In genomic region chr6:17419189-17419575, GRCh38 we compare ENCODE assay signal across 13 cellular contexts. TPM values are rescaled to one million over a fixed set of nuclear protein-coding genes. Genes with fewer than 3 reads are reported as not detected.
DNase-seq lines count a peak whose midpoint lies in the region; ATAC-seq, FAIRE-seq and TF ChIP-seq lines count a peak whose summit lies in the region.
"Had no signal": no experiment of that assay in that cellular context is flagged by ENCODE, and none has a peak within 500 bp of the region (broad histone marks: within the 10 kb centered on the region; RNA-seq: fewer than 3 reads in every experiment).

No MANE protein-coding gene starts in this region.

- H4K12ac ChIP-seq in trophoblast cell (ENCODE audit: low read depth, low read length) = peak overlapping the region; percentile 55

- no peak overlapping the region for H3K14ac ChIP-seq in trophoblast cell (ENCODE audit: low read length)

- H2AK5ac ChIP-seq in trophoblast cell (ENCODE audit: low read length) = peak overlapping the region; percentile 58

- TF ChIP-seq CTCF in A549 (IDR thresholded peaks at IDR 0.05) = no peak
- TF ChIP-seq CTCF in coronary artery (IDR thresholded peaks at IDR 0.05) = no peak

- DNase-seq in A549 (ENCODE audit: low read depth in 1 of 2, low spot score in 1 of 2) (no peak), coronary artery (ENCODE audit: low spot score) (no peak), trophoblast cell (no peak)
- DNase-seq in activated naive CD4-positive, alpha-beta T cell treated with anti-CD3 and anti-CD28 coated beads, Interleukin-2, amount 10 ng/mL, durations not matched to agents 7 days and 5 days = no peak
- DNase-seq: activated CD4-positive, CD25-positive, alpha-beta regulatory T cell; activated naive CD4-positive, alpha-beta T cell; head of caudate nucleus; NCI-H1436 had no signal

- H3K36me3 Mint-ChIP-seq in activated naive CD4-positive, alpha-beta T cell treated with anti-CD3 and anti-CD28 coated beads, Interleukin-2, amount 10 ng/mL, durations not matched to agents 7 days and 5 days = no peaks in the 10 kb centered on the region

- CTCF ChIA-PET in A549 (lab: Yijun Ruan, JAX) = interaction anchor here (0.8 kb wide), 1 partner anchor 250 kb away, joined by 3 read pairs; no protein-coding TSS in a partner anchor
- CTCF ChIA-PET in activated naive CD4-positive, alpha-beta T cell treated with anti-CD3 and anti-CD28 coated beads, Interleukin-2, amount 10 ng/mL, durations not matched to agents 7 days and 5 days (lab: Charles Lee) = no interaction called here

- no peak overlapping the region for H2AFZ ChIP-seq in trophoblast cell (ENCODE audit: insufficient read depth, low read length, poor library complexity)

- H3K4me3 ChIP-seq in A549 = 0 out of 3 replicates have a peak overlapping the region, but pooled peaks have one; percentile 22
- H3K4me3 ChIP-seq in HUES48 (ENCODE audit: low read depth, low read length) = no peak overlapping the region
- H3K4me3 ChIP-seq in coronary artery = peak overlapping the region; percentile 37
- no peak overlapping the region for H3K4me3 ChIP-seq in trophoblast cell (ENCODE audit: low read depth, low read length)
- H3K4me3 ChIP-seq: breast epithelium had no signal

- TF ChIP-seq RAD21 in A549 (conservative IDR thresholded peaks at IDR 0.05 in 1 of 2, IDR thresholded peaks at IDR 0.05 in 1 of 2) = no peak

- no peak overlapping the region for H4K8ac ChIP-seq in trophoblast cell (ENCODE audit: low read depth, low read length)

- no peak overlapping the region for H3K18ac ChIP-seq in trophoblast cell (ENCODE audit: low read length)

- no peak for ATAC-seq in A549
- ATAC-seq in HG03457 (IDR thresholded peaks at IDR 0.05; ENCODE audit: unreplicated experiment) = no peak
- no peak for ATAC-seq in GM21515 (IDR thresholded peaks at IDR 0.05; ENCODE audit: unreplicated experiment)
- no peak for ATAC-seq in GM21381 (IDR thresholded peaks at IDR 0.05; ENCODE audit: unreplicated experiment)

- peaks cover 15% of the 10 kb centered on the region for H3K79me1 ChIP-seq in trophoblast cell (ENCODE audit: low read length)

- peak overlapping the region; percentile 39 for H2BK12ac ChIP-seq in trophoblast cell (ENCODE audit: low read length)

- H3K4me1 ChIP-seq in A549 (peaks cover 51% of the 10 kb centered on the region), HUES48 (ENCODE audit: control insufficient read depth, insufficient read depth, low read length) (peaks cover 15% of the 10 kb centered on the region), trophoblast cell (ENCODE audit: control insufficient read depth in 1 of 2, insufficient read depth in 2 of 2, low read length in 2 of 2) (peaks cover 9 to 14% of the 10 kb centered on the region in 2 experiments)
- H3K4me1 ChIP-seq: breast epithelium had no signal

- H3K36me3 ChIP-seq in HUES48 (ENCODE audit: control insufficient read depth, insufficient read depth, low read length) (peaks cover 9% of the 10 kb centered on the region), trophoblast cell (ENCODE audit: control insufficient read depth in 1 of 2, insufficient read depth in 2 of 2, low read length in 2 of 2) (peaks cover 5 to 9% of the 10 kb centered on the region in 2 experiments)
- H3K36me3 ChIP-seq: breast epithelium had no signal

- WGBS in A549 (ENCODE audit: missing lambda C conversion rate) = 65% methylated on average over 3 of the region's 3 CpGs
- no CpG with 5 or more reads among the region's 3 CpGs for WGBS in trophoblast cell (ENCODE audit: extremely low coverage, insufficient coverage, insufficient read length)

- H3K27me3 Mint-ChIP-seq in activated naive CD4-positive, alpha-beta T cell treated with anti-CD3 and anti-CD28 coated beads, Interleukin-2, amount 10 ng/mL, durations not matched to agents 7 days and 5 days = peaks cover 3% of the 10 kb centered on the region

- H3K27ac Mint-ChIP-seq in activated naive CD4-positive, alpha-beta T cell treated with anti-CD3 and anti-CD28 coated beads, Interleukin-2, amount 10 ng/mL, durations not matched to agents 7 days and 5 days = no peak overlapping the region

- H3K27ac ChIP-seq in A549 (peak overlapping the region; percentile 78 to 99), HUES48 (ENCODE audit: low read depth, low read length) (peak overlapping the region; percentile 91), coronary artery (peak overlapping the region; percentile 48 to 83), trophoblast cell (ENCODE audit: low read depth, low read length) (peak overlapping the region; percentile 89)

- H3K9ac ChIP-seq in HUES48 (ENCODE audit: low read depth, low read length) (peak overlapping the region; percentile 30; the same call in 1 of the 2 replicates), trophoblast cell (ENCODE audit: low read length) (no peak overlapping the region)

- H3K79me2 ChIP-seq in trophoblast cell (ENCODE audit: control insufficient read depth, insufficient read depth, low read length, poor library complexity) = peaks cover 6% of the 10 kb centered on the region

- H3K23ac ChIP-seq in trophoblast cell (ENCODE audit: low read length) = no peak overlapping the region

- H3K27me3 ChIP-seq in HUES48 (ENCODE audit: control insufficient read depth, insufficient read depth, low read length) (no peaks in the 10 kb centered on the region), trophoblast cell (ENCODE audit: insufficient read depth, low read length) (no peaks in the 10 kb centered on the region)
- H3K27me3 ChIP-seq: breast epithelium had no signal

- H3K4me2 ChIP-seq in A549 (peak overlapping the region; percentile 86), trophoblast cell (ENCODE audit: low read length) (no peak overlapping the region)

- FAIRE-seq in A549 (lab: Jason Lieb, UNC) = no peak

- peak overlapping the region; percentile 42 for H2BK5ac ChIP-seq in trophoblast cell (ENCODE audit: low read depth, low read length, poor library complexity)

- H2BK120ac ChIP-seq in trophoblast cell (ENCODE audit: insufficient read depth, low read length, poor library complexity) = peak overlapping the region; percentile 33

- POLR2A ChIA-PET in A549 (lab: Yijun Ruan, JAX) = interaction anchor here (2.3 kb wide), 1 partner anchor 139 kb away, joined by 7 read pairs; no protein-coding TSS in a partner anchor

- no peaks in the 10 kb centered on the region for H3K9me3 ChIP-seq in A549
- H3K9me3 ChIP-seq in HUES48 (ENCODE audit: control insufficient read depth, insufficient read depth, low read length) = no peaks in the 10 kb centered on the region
- no peaks in the 10 kb centered on the region for H3K9me3 ChIP-seq in trophoblast cell (ENCODE audit: insufficient read depth, low read depth, low read length)
- H3K9me3 ChIP-seq: breast epithelium had no signal

- no peaks in the 10 kb centered on the region for H3K4me1 Mint-ChIP-seq in activated naive CD4-positive, alpha-beta T cell treated with anti-CD3 and anti-CD28 coated beads, Interleukin-2, amount 10 ng/mL, durations not matched to agents 7 days and 5 days

- no peak overlapping the region for H3K4me3 Mint-ChIP-seq in activated naive CD4-positive, alpha-beta T cell treated with anti-CD3 and anti-CD28 coated beads, Interleukin-2, amount 10 ng/mL, durations not matched to agents 7 days and 5 days

- no peak for TF ChIP-seq EP300 in A549 (IDR thresholded peaks at IDR 0.05)

- no peak overlapping the region for H3K4ac ChIP-seq in trophoblast cell (ENCODE audit: low read depth, low read length)

- H4K91ac ChIP-seq in trophoblast cell (ENCODE audit: low read depth, low read length) = no peak overlapping the region

- H3K9me3 Mint-ChIP-seq in activated naive CD4-positive, alpha-beta T cell treated with anti-CD3 and anti-CD28 coated beads, Interleukin-2, amount 10 ng/mL, durations not matched to agents 7 days and 5 days = no peaks in the 10 kb centered on the region

- TF ChIP-seq POLR2A in A549 (IDR thresholded peaks at IDR 0.05; ENCODE audit: low read length) = no peak

TF ChIP-seq in A549, 52 proteins besides CTCF, POLR2A, EP300 and RAD21:
- TF ChIP-seq CEBPB (IDR thresholded peaks at IDR 0.05) (no peak), MAZ (IDR thresholded peaks at IDR 0.05; ENCODE audit: borderline replicate concordance, low read depth, low read length) (no peak), ZSCAN20 (CRISPR knock-in tag; IDR thresholded peaks at IDR 0.05) (no peak), EHF (CRISPR knock-in tag; IDR thresholded peaks at IDR 0.05) (no peak), ZFP36 (IDR thresholded peaks at IDR 0.05; ENCODE audit: borderline replicate concordance, partially characterized antibody) (no peak), RCOR1 (IDR thresholded peaks at IDR 0.05; ENCODE audit: low read depth, low read length) (no peak), GATA3 (IDR thresholded peaks at IDR 0.05; ENCODE audit: borderline replicate concordance) (no peak), ATOH8 (CRISPR knock-in tag; IDR thresholded peaks at IDR 0.05; ENCODE audit: low read depth) (no peak), SMC3 (IDR thresholded peaks at IDR 0.05) (no peak), HOXB13 (CRISPR knock-in tag; IDR thresholded peaks at IDR 0.05; ENCODE audit: low read depth) (no peak), FOXS1 (CRISPR knock-in tag; IDR thresholded peaks at IDR 0.05) (no peak), FOSL2 (IDR thresholded peaks at IDR 0.05) (no peak), FOSL2 (CRISPR knock-in tag; IDR thresholded peaks at IDR 0.05) (no peak), PHF8 (IDR thresholded peaks at IDR 0.05; ENCODE audit: borderline replicate concordance, low read depth) (no peak)
- TF ChIP-seq, protein P1, sequence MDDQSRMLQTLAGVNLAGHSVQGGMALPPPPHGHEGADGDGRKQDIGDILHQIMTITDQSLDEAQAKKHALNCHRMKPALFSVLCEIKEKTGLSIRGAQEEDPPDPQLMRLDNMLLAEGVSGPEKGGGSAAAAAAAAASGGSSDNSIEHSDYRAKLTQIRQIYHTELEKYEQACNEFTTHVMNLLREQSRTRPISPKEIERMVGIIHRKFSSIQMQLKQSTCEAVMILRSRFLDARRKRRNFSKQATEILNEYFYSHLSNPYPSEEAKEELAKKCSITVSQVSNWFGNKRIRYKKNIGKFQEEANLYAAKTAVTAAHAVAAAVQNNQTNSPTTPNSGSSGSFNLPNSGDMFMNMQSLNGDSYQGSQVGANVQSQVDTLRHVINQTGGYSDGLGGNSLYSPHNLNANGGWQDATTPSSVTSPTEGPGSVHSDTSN (IDR thresholded peaks at IDR 0.05) = no peak

RNA-seq across cellular contexts. Expression of gene CAP2, which starts 25.8 kb away (rescaled TPM):
- polyA plus RNA-seq in A549 (2011; rRNA removed) = 38.1 and 43.3 TPM in 2 replicates
- 15.8 and 18.2 TPM in 2 replicates for polyA plus RNA-seq in A549 (2012; cell fraction: cytosol; rRNA removed)
- polyA plus RNA-seq in A549 (2012; cell fraction: nucleus; rRNA removed) = 12.3 and 16.1 TPM in 2 replicates
- polyA plus RNA-seq in A549 (2017; fragmentation: RNase III; extraction: RNeasy Plus Mini Kit Qiagen cat#74134 plus additional on column Dnase treatment) = 26.0 to 30.7 TPM (median 27.2 TPM) in 3 replicates
- polyA minus RNA-seq in A549 (2011; rRNA and poly(A)+ RNA removed) = 16.8 and 20.0 TPM in 2 replicates
- 32.0 and 34.0 TPM in 2 replicates for polyA plus RNA-seq in trophoblast cell (2013)

Comparison
In these comparisons a context has a peak if more than half of its experiments do, and no peak if none do; other contexts are left out.
1. H3K4me3 ChIP-seq: peak in A549 (single experiment) and coronary artery (single experiment); none in HUES48 (single experiment) and trophoblast cell (single experiment).
2. Peak in every context shown above with its lines, with median percentiles within 50 percentile points of each other: H3K27ac ChIP-seq.